Comparison of ENCODE assay signal across 1 cellular context in the genomic region with DNA sequence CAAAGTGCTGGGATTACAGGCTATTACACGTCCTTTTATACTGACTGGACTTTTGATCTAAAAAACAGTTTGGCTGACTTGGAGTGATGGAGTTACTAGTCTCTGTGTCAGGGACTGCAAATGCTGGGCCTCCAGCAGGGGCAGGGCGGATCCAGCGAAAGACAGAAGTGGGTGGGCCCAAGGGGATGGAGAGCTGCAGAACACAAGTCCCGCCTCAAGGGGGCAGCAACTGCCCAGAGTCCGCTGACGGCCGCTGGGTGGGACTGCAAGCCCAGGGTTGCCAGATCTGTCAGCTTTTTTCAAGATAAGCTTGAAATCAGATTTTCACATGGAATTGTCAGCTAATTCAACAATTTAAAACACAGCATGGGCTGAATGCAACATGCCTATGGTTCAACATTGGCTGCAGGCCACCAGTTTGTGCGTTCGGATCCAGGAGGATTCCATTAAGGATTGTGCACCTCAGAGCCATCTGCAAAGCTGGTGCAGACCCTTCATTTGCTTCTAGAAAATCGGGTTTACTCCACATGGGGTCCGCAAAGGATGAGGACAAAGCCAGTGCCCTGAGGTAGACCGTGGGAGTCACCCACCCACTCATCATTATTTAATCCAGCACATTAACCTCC.
TF ChIP-seq lines count a peak whose summit lies in the region.

No MANE protein-coding gene starts in this region.

TF ChIP-seq in K562, 482 proteins besides CTCF, POLR2A, EP300 and RAD21 (continued from another document and continues in another):
- TF ChIP-seq COPS2 (conservative IDR thresholded peaks at IDR 0.05) (no peak), E2F1 (CRISPR knock-in tag; IDR thresholded peaks at IDR 0.05) (peak; percentile 55; the same call in 1 of the 2 replicates), HMGN3 (IDR thresholded peaks at IDR 0.05; ENCODE audit: borderline replicate concordance, extremely low read depth, insufficient read length, low read depth, low read length) (no peak), SRF (CRISPR knock-in tag; IDR thresholded peaks at IDR 0.05) (peak in 1 of 2 experiments; percentile 72; a peak in 1 of 4 replicates), ETV5 (CRISPR knock-in tag; IDR thresholded peaks at IDR 0.05; ENCODE audit: low read depth) (0 out of 2 replicates have a peak, but pooled peaks have one; percentile 27), FOXA1 (IDR thresholded peaks at IDR 0.05; ENCODE audit: borderline replicate concordance) (no peak), ATF2 (CRISPR knock-in tag; IDR thresholded peaks at IDR 0.05) (no peak), SIRT6 (IDR thresholded peaks at IDR 0.05; ENCODE audit: low read depth, low read length) (no peak), KDM4B (IDR thresholded peaks at IDR 0.05; ENCODE audit: borderline replicate concordance in 2 of 2, low read depth in 1 of 2) (peak in 1 of 2 experiments; percentile 29; a peak in 1 of 4 replicates), ZKSCAN3 (CRISPR knock-in tag; IDR thresholded peaks at IDR 0.05) (no peak), ILF3 (IDR thresholded peaks at IDR 0.05; ENCODE audit: borderline replicate concordance) (no peak), TSHZ1 (CRISPR knock-in tag; IDR thresholded peaks at IDR 0.05) (no peak), POLR2AphosphoS2 (IDR thresholded peaks at IDR 0.05; ENCODE audit: low read length) (peak; percentile 84; the same call in 1 of the 2 replicates), HEY1 (CRISPR knock-in tag; IDR thresholded peaks at IDR 0.05; ENCODE audit: borderline replicate concordance) (no peak), AFF4 (CRISPR knock-in tag; IDR thresholded peaks at IDR 0.05) (no peak), ZNF41 (CRISPR knock-in tag; conservative IDR thresholded peaks at IDR 0.05) (no peak), CTCFL (IDR thresholded peaks at IDR 0.05; ENCODE audit: borderline replicate concordance, insufficient read depth, low read depth, low read length, poor library complexity, severe bottlenecking) (peak; percentile 91), NFATC3 (IDR thresholded peaks at IDR 0.05) (no peak), IRF9 (tag; IDR thresholded peaks at IDR 0.05) (no peak), ZNF134 (CRISPR knock-in tag; conservative IDR thresholded peaks at IDR 0.05) (no peak), ZNF3 (CRISPR knock-in tag; IDR thresholded peaks at IDR 0.05) (no peak), NR3C1 (CRISPR knock-in tag; IDR thresholded peaks at IDR 0.05) (no peak), ZNF197 (CRISPR knock-in tag; IDR thresholded peaks at IDR 0.05; ENCODE audit: low read depth) (no peak), SMAD4 (CRISPR knock-in tag; conservative IDR thresholded peaks at IDR 0.05) (peak; percentile 50; the same call in 1 of the 2 replicates), PCBP1 (IDR thresholded peaks at IDR 0.05; ENCODE audit: low read depth, low read length, poor library complexity, severe bottlenecking) (no peak), SRSF9 (IDR thresholded peaks at IDR 0.05; ENCODE audit: borderline replicate concordance, low read depth, low read length) (no peak), PHTF2 (CRISPR knock-in tag; IDR thresholded peaks at IDR 0.05) (no peak), STAG1 (CRISPR knock-in tag; IDR thresholded peaks at IDR 0.05; ENCODE audit: borderline replicate concordance) (peak; percentile 97), DNMT1 (IDR thresholded peaks at IDR 0.05) (no peak), FOXK2 (conservative IDR thresholded peaks at IDR 0.05 in 1 of 2, IDR thresholded peaks at IDR 0.05 in 1 of 2; ENCODE audit: low read depth in 2 of 2) (0 out of 4 replicates have a peak, but pooled peaks of 1 of the 2 experiments have one; percentile 18), ZBTB17 (CRISPR knock-in tag; IDR thresholded peaks at IDR 0.05) (0 out of 2 replicates have a peak, but pooled peaks have one; percentile 38), ZNF644 (tag; IDR thresholded peaks at IDR 0.05; ENCODE audit: low read depth) (no peak), ZNF274 (IDR thresholded peaks at IDR 0.05; ENCODE audit: borderline replicate concordance, low read depth, low read length) (no peak), ZEB2 (IDR thresholded peaks at IDR 0.05) (no peak), ZNF354B (CRISPR knock-in tag; IDR thresholded peaks at IDR 0.05) (no peak)
- TF ChIP-seq, protein P1, sequence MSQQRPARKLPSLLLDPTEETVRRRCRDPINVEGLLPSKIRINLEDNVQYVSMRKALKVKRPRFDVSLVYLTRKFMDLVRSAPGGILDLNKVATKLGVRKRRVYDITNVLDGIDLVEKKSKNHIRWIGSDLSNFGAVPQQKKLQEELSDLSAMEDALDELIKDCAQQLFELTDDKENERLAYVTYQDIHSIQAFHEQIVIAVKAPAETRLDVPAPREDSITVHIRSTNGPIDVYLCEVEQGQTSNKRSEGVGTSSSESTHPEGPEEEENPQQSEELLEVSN (IDR thresholded peaks at IDR 0.05; ENCODE audit: borderline replicate concordance in 1 of 2, extremely low read depth in 1 of 2, insufficient read depth in 1 of 2, insufficient read length in 1 of 2, low read depth in 1 of 2, low read length in 1 of 2, poor library complexity in 1 of 2, severe bottlenecking in 1 of 2): no peak
- TF ChIP-seq, protein P2, sequence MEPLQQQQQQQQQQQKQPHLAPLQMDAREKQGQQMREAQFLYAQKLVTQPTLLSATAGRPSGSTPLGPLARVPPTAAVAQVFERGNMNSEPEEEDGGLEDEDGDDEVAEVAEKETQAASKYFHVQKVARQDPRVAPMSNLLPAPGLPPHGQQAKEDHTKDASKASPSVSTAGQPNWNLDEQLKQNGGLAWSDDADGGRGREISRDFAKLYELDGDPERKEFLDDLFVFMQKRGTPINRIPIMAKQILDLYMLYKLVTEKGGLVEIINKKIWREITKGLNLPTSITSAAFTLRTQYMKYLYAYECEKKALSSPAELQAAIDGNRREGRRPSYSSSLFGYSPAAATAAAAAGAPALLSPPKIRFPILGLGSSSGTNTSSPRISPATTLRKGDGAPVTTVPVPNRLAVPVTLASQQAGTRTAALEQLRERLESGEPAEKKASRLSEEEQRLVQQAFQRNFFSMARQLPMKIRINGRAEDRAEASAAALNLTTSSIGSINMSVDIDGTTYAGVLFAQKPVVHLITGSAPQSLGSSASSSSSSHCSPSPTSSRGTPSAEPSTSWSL (CRISPR knock-in tag; IDR thresholded peaks at IDR 0.05; ENCODE audit: borderline replicate concordance): no peak
- TF ChIP-seq, protein P3, sequence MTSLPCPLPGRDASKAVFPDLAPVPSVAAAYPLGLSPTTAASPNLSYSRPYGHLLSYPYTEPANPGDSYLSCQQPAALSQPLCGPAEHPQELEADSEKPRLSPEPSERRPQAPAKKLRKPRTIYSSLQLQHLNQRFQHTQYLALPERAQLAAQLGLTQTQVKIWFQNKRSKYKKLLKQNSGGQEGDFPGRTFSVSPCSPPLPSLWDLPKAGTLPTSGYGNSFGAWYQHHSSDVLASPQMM (CRISPR knock-in tag; IDR thresholded peaks at IDR 0.05): no peak
